7 cellular contexts compared by ENCODE assay signal in genomic region chr17:46006082-46006481, GRCh38. TPM values are rescaled to one million over a fixed set of nuclear protein-coding genes. Genes with fewer than 3 reads are reported as not detected.
"Had no signal": no experiment of that assay in that cellular context is flagged by ENCODE, and none has a peak within 500 bp of the region (broad histone marks: within the 10 kb centered on the region; RNA-seq: fewer than 3 reads in every experiment).

No MANE protein-coding gene starts in this region.

RNA-seq across cellular contexts. Expression of gene STH, which starts 7.0 kb away (rescaled TPM):
- total RNA-seq: GM23248, GM23338, H1, H4, H7, H9, HFFc6 had no signal
- polyA plus RNA-seq: GM23248, H1 had no signal
